1 cellular context compared by ENCODE assay signal in genomic region chr7:7861211-7861633, GRCh38.
TF ChIP-seq lines count a peak whose summit lies in the region.

No MANE protein-coding gene starts in this region.

TF ChIP-seq in HEK293, 187 proteins besides CTCF, POLR2A, EP300 and RAD21 (continued from another document):
- no peak for TF ChIP-seq HOXD13 (CRISPR knock-in tag; IDR thresholded peaks at IDR 0.05; ENCODE audit: borderline replicate concordance)
